15 cellular contexts compared by ENCODE assay signal in genomic region chr12:47014474-47014873, GRCh38.
DNase-seq lines count a peak whose midpoint lies in the region; ATAC-seq and TF ChIP-seq lines count a peak whose summit lies in the region.
"Had no signal": no experiment of that assay in that cellular context is flagged by ENCODE, and none has a peak within 500 bp of the region (broad histone marks: within the 10 kb centered on the region; RNA-seq: fewer than 3 reads in every experiment).

No MANE protein-coding gene starts in this region.

- H3K36me3 Mint-ChIP-seq in T-helper 2 cell treated with Interferon-gamma antibody and Interleukin-4, amounts not matched to agents 5 μg/mL and 100 μg/mL, for 36 hours (ENCODE audit: low read depth) = no peaks in the 10 kb centered on the region
- H3K36me3 Mint-ChIP-seq: neural progenitor cell had no signal

- no peaks in the 10 kb centered on the region for H3K27me3 ChIP-seq in brain microvascular endothelial cell (replicated peaks)
- H3K27me3 ChIP-seq in left lung = no peaks in the 10 kb centered on the region
- no peaks in the 10 kb centered on the region for H3K27me3 ChIP-seq in HAP-1 (ENCODE audit: low read depth)
- H3K27me3 ChIP-seq: neural progenitor cell had no signal

- intact Hi-C loops in left lung (cut with DNase I) = no loop called here

- no peak overlapping the region for H3K27ac Mint-ChIP-seq in T-helper 2 cell treated with Interferon-gamma antibody and Interleukin-4, amounts not matched to agents 5 μg/mL and 100 μg/mL, for 36 hours
- H3K27ac Mint-ChIP-seq: neural progenitor cell; T-helper 1 cell treated with Interleukin-12 subunit alpha and Interleukin-12 subunit beta and Interleukin-4 antibody, amounts not matched to agents 30 μg/mL and 1 μg/mL, for 36 hours had no signal

- H3K4me3 ChIP-seq in brain microvascular endothelial cell (ENCODE audit: low read depth, low read length) = no peak overlapping the region
- no peak overlapping the region for H3K4me3 ChIP-seq in left lung
- no peak overlapping the region for H3K4me3 ChIP-seq in HAP-1
- H3K4me3 ChIP-seq: neural progenitor cell had no signal

- TF ChIP-seq CTCF in brain microvascular endothelial cell (IDR thresholded peaks at IDR 0.05; ENCODE audit: low read depth, low read length, missing control alignments) (no peak), left lung (IDR thresholded peaks at IDR 0.05) (no peak)

- H3K4me1 ChIP-seq in left lung (no peaks in the 10 kb centered on the region), HAP-1 (no peaks in the 10 kb centered on the region)
- H3K4me1 ChIP-seq: neural progenitor cell had no signal

- DNase-seq in Caki2 (ENCODE audit: low read depth) (peak; percentile 24), M059J (ENCODE audit: low read depth) (peak; percentile 96), brain microvascular endothelial cell (peak; percentile 85), left lung (no peak), HAP-1 (ENCODE audit: low spot score in 2 of 2) (no peak)
- DNase-seq in stimulated activated CD4-positive, alpha-beta T cell treated with anti-CD3 and anti-CD28 coated beads, Interleukin-4, amount 100 ng/mL, for 24 hours = no peak
- DNase-seq in T-helper 2 cell treated with Interferon-gamma antibody and Interleukin-4, amounts not matched to agents 5 μg/mL and 100 μg/mL, for 36 hours (ENCODE audit: low spot score) = no peak
- DNase-seq: activated CD4-positive, alpha-beta T cell treated with anti-CD3 and anti-CD28 coated beads, Interleukin-2, amount 50 U/mL, for 48 hours; activated gamma-delta T cell; left ventricle myocardium superior had no signal

- no peaks in the 10 kb centered on the region for H3K9me3 Mint-ChIP-seq in T-helper 2 cell treated with Interferon-gamma antibody and Interleukin-4, amounts not matched to agents 5 μg/mL and 100 μg/mL, for 36 hours
- H3K9me3 Mint-ChIP-seq: neural progenitor cell; T-helper 1 cell treated with Interleukin-12 subunit alpha and Interleukin-12 subunit beta and Interleukin-4 antibody, amounts not matched to agents 30 μg/mL and 1 μg/mL, for 36 hours had no signal

- H3K4me3 Mint-ChIP-seq in T-helper 2 cell treated with Interferon-gamma antibody and Interleukin-4, amounts not matched to agents 5 μg/mL and 100 μg/mL, for 36 hours = no peak overlapping the region
- H3K4me3 Mint-ChIP-seq: neural progenitor cell; T-helper 1 cell treated with Interleukin-12 subunit alpha and Interleukin-12 subunit beta and Interleukin-4 antibody, amounts not matched to agents 30 μg/mL and 1 μg/mL, for 36 hours had no signal

- H3K27ac ChIP-seq in brain microvascular endothelial cell (peak overlapping the region; percentile 35), left lung (no peak overlapping the region)
- H3K27ac ChIP-seq: C4-2B, KMS-11, neural progenitor cell had no signal

- in situ Hi-C loops in Caki2 (cut with HindIII; ENCODE audit: low pct_unique_long_range_greater_than_20kb, low sequenced_read_pairs) = no loop called here
- in situ Hi-C loops in brain microvascular endothelial cell (cut with HindIII; ENCODE audit: low pct_ligation_motif_present, low sequenced_read_pairs) = no loop called here
- in situ Hi-C loops in HAP-1 (cut with MboI; ENCODE audit: low sequenced_read_pairs) = loop anchor here (25.0 kb wide), 1 partner anchor 677 kb away; no protein-coding TSS in a partner anchor

- H3K9me3 ChIP-seq in left lung (no peaks in the 10 kb centered on the region), HAP-1 (no peaks in the 10 kb centered on the region)

- H3K36me3 ChIP-seq in brain microvascular endothelial cell (replicated peaks) = no peaks in the 10 kb centered on the region
- H3K36me3 ChIP-seq in left lung = no peaks in the 10 kb centered on the region
- H3K36me3 ChIP-seq in HAP-1 (replicated peaks) = no peaks in the 10 kb centered on the region
- H3K36me3 ChIP-seq: neural progenitor cell had no signal

- peaks cover 17% of the 10 kb centered on the region for H3K27me3 Mint-ChIP-seq in T-helper 2 cell treated with Interferon-gamma antibody and Interleukin-4, amounts not matched to agents 5 μg/mL and 100 μg/mL, for 36 hours (ENCODE audit: low read depth)

- ATAC-seq in left lung (peak; percentile 66), GM18519 (IDR thresholded peaks at IDR 0.05; ENCODE audit: low FRiP score, unreplicated experiment) (no peak)
- ATAC-seq: left ventricle myocardium superior had no signal

- no peaks in the 10 kb centered on the region for H3K4me1 Mint-ChIP-seq in T-helper 2 cell treated with Interferon-gamma antibody and Interleukin-4, amounts not matched to agents 5 μg/mL and 100 μg/mL, for 36 hours (ENCODE audit: low read depth)
- H3K4me1 Mint-ChIP-seq: neural progenitor cell had no signal

Comparison
In these comparisons a context has a peak if more than half of its experiments do, and no peak if none do; other contexts are left out.
1. DNase-seq: peak in Caki2 (single experiment), M059J (single experiment) and brain microvascular endothelial cell (single experiment); none in left lung (0 of 2), HAP-1 (0 of 2), stimulated activated CD4-positive, alpha-beta T cell treated with anti-CD3 and anti-CD28 coated beads, Interleukin-4, amount 100 ng/mL, for 24 hours (single experiment) and T-helper 2 cell treated with Interferon-gamma antibody and Interleukin-4, amounts not matched to agents 5 μg/mL and 100 μg/mL, for 36 hours (single experiment).